ENCODE assay signal across 24 cellular contexts in the genomic region with DNA sequence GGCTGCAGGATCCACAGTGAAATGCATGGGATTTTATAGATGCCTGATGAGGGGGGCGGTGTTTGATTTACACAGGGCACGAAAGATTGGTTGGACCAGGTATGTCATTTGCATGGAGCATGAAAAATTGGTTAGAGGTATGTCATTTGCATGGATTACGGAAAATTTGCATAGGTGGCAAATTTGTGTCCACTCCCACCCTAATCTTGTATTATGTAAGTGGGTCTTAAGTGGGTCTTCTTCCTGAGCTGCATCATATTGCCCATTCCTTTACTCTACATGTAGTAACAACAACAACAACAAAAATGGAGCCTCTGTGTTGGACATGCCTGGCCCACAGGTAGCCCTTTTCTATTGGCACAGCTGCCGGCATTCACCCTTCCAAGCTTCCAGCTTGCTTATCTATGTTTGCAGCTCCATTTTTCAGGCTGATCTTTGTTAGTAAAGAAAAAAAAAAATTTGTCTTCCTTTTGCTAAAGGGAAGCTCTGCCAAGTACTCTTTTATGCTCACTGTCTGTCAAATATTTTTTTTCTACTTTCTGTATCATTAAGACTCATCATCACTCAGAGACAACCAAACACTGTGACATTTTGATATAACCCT.
"Had no signal": no experiment of that assay in that cellular context is flagged by ENCODE, and none has a peak within 500 bp of the region (broad histone marks: within the 10 kb centered on the region; RNA-seq: fewer than 3 reads in every experiment).

No MANE protein-coding gene starts in this region.

- H3K27me3 ChIP-seq: pancreas, thyroid gland had no signal

- H3K36me3 Mint-ChIP-seq: activated naive CD8-positive, alpha-beta T cell treated with anti-CD3 and anti-CD28 coated beads, Interleukin-2, amount 10 ng/mL, durations not matched to agents 7 days and 5 days; brain; natural killer cell treated with Interleukin-12 subunit alpha and Interleukin-12 subunit beta and Interleukin-15 and Interleukin-18, amount 100 ng/mL, for 72 hours; stimulated activated memory B cell treated with anti-CD40 and anti-IgM and Interleukin-4, amounts not matched to agents 10 μg/mL and 1 μg/mL and 100 μg/mL, for 72 hours; T-cell had no signal

- DNase-seq: activated CD4-positive, alpha-beta T cell treated with anti-CD3 and anti-CD28 coated beads, Interleukin-2, amount 50 U/mL, for 1 hour; activated naive CD4-positive, alpha-beta T cell; activated naive CD8-positive, alpha-beta T cell treated with anti-CD3 and anti-CD28 coated beads, Interleukin-2, amount 10 ng/mL, durations not matched to agents 7 days and 5 days; activated T-cell treated with anti-CD3 and anti-CD28 coated beads for 4 hours; amygdala; esophagus squamous epithelium; left colon; pancreas; spleen; stimulated activated CD4-positive, alpha-beta T cell treated with anti-CD3 and anti-CD28 coated beads, Interleukin-4, amount 100 ng/mL, for 4 hours; T-cell; thyroid gland had no signal

- H3K4me2 ChIP-seq: hepatocyte had no signal

- H3K27ac Mint-ChIP-seq: activated naive CD8-positive, alpha-beta T cell treated with anti-CD3 and anti-CD28 coated beads, Interleukin-2, amount 10 ng/mL, durations not matched to agents 7 days and 5 days; activated T-helper 1 cell treated with anti-CD3 and anti-CD28 coated beads, Interleukin-12 subunit alpha, Interleukin-12 subunit beta, Interleukin-2, Interleukin-4 antibody, amounts not matched to agents 30 ng/mL and 10 ng/mL and 1 ng/mL, durations not matched to agents 14 hours and 24 hours and 36 hours; natural killer cell treated with Interleukin-12 subunit alpha and Interleukin-12 subunit beta and Interleukin-15 and Interleukin-18, amount 100 ng/mL, for 72 hours; stimulated activated memory B cell treated with anti-CD40 and anti-IgM and Interleukin-4, amounts not matched to agents 10 μg/mL and 1 μg/mL and 100 μg/mL, for 72 hours; T-cell had no signal

- H3K27ac ChIP-seq: hepatocyte, neutrophil, pancreas, spleen had no signal

- FAIRE-seq: pancreas, urothelium cell line had no signal

- H3K4me3 Mint-ChIP-seq: activated naive CD8-positive, alpha-beta T cell treated with anti-CD3 and anti-CD28 coated beads, Interleukin-2, amount 10 ng/mL, durations not matched to agents 7 days and 5 days; activated T-helper 1 cell treated with anti-CD3 and anti-CD28 coated beads, Interleukin-12 subunit alpha, Interleukin-12 subunit beta, Interleukin-2, Interleukin-4 antibody, amounts not matched to agents 30 ng/mL and 10 ng/mL and 1 ng/mL, durations not matched to agents 14 hours and 24 hours and 36 hours; central memory CD8-positive, alpha-beta T cell; natural killer cell treated with Interleukin-12 subunit alpha and Interleukin-12 subunit beta and Interleukin-15 and Interleukin-18, amount 100 ng/mL, for 72 hours; stimulated activated memory B cell treated with anti-CD40 and anti-IgM and Interleukin-4, amounts not matched to agents 10 μg/mL and 1 μg/mL and 100 μg/mL, for 72 hours; T-cell had no signal

- H3K79me2 ChIP-seq: hepatocyte had no signal

- ATAC-seq: activated CD4-positive, CD25-positive, alpha-beta regulatory T cell treated with anti-CD3 and anti-CD28 coated beads, Interleukin-2, amount 50 U/mL, for 24 hours; left colon; natural killer cell treated with Interleukin-12 subunit alpha and Interleukin-12 subunit beta and Interleukin-15 and Interleukin-18, amount 100 ng/mL, for 72 hours; pancreas; SK-N-SH treated with all-trans-retinoic acid at 6 μM for 48 hours; stimulated activated memory B cell treated with anti-CD40 and anti-IgM and Interleukin-4, amounts not matched to agents 10 μg/mL and 1 μg/mL and 100 μg/mL, for 72 hours; T-cell had no signal

- H3K9me3 ChIP-seq: esophagus squamous epithelium, neutrophil, pancreas, spleen, thyroid gland had no signal

- H2AFZ ChIP-seq: hepatocyte had no signal

- H3K4me1 ChIP-seq: pancreas had no signal

- H3K4me3 ChIP-seq: coronary artery, esophagus squamous epithelium, hepatocyte, lung, pancreas, spleen, thyroid gland had no signal

- H3K36me3 ChIP-seq: neutrophil, pancreas, spleen, thyroid gland had no signal

- H3K9me3 Mint-ChIP-seq: activated naive CD8-positive, alpha-beta T cell treated with anti-CD3 and anti-CD28 coated beads, Interleukin-2, amount 10 ng/mL, durations not matched to agents 7 days and 5 days; activated T-helper 1 cell treated with anti-CD3 and anti-CD28 coated beads, Interleukin-12 subunit alpha, Interleukin-12 subunit beta, Interleukin-2, Interleukin-4 antibody, amounts not matched to agents 30 ng/mL and 10 ng/mL and 1 ng/mL, durations not matched to agents 14 hours and 24 hours and 36 hours; central memory CD8-positive, alpha-beta T cell; natural killer cell treated with Interleukin-12 subunit alpha and Interleukin-12 subunit beta and Interleukin-15 and Interleukin-18, amount 100 ng/mL, for 72 hours; stimulated activated memory B cell treated with anti-CD40 and anti-IgM and Interleukin-4, amounts not matched to agents 10 μg/mL and 1 μg/mL and 100 μg/mL, for 72 hours; T-cell had no signal
